ENCODE assay signal across 8 cellular contexts in genomic region chr17:49996495-49997255, GRCh38. TPM values are rescaled to one million over a fixed set of nuclear protein-coding genes. Genes with fewer than 3 reads are reported as not detected.
DNase-seq lines count a peak whose midpoint lies in the region; ATAC-seq and TF ChIP-seq lines count a peak whose summit lies in the region.

No MANE protein-coding gene starts in this region.

- H3K9me3 ChIP-seq in CD4-positive, CD25-positive, alpha-beta regulatory T cell (ENCODE audit: control insufficient read depth in 2 of 2, low read length in 2 of 2) = peaks cover 0 to 5% of the 10 kb centered on the region in 2 experiments
- H3K9me3 ChIP-seq in RWPE2 (ENCODE audit: severe bottlenecking) (no peaks in the 10 kb centered on the region), gastrocnemius medialis (no peaks in the 10 kb centered on the region)

- no peak overlapping the region for H3K4me3 ChIP-seq in CD4-positive, CD25-positive, alpha-beta regulatory T cell (ENCODE audit: low read depth, low read length)
- H3K4me3 ChIP-seq in RWPE2 (ENCODE audit: severe bottlenecking) = peak overlapping the region; percentile 26
- H3K4me3 ChIP-seq in gastrocnemius medialis = peak overlapping the region; percentile 54 to 58 (median 56)

- peaks cover 0 to 44% (median 16%) of the 10 kb centered on the region in 4 donors for H3K4me1 Mint-ChIP-seq in CD4-positive, CD25-positive, alpha-beta regulatory T cell

- H3K36me3 Mint-ChIP-seq in CD4-positive, CD25-positive, alpha-beta regulatory T cell = no peaks in the 10 kb centered on the region

- peak; percentile 96 for TF ChIP-seq CTCF in RWPE2 (IDR thresholded peaks at IDR 0.05; ENCODE audit: poor library complexity, severe bottlenecking)
- peak; percentile 87 to 99 (median 96) for TF ChIP-seq CTCF in gastrocnemius medialis (IDR thresholded peaks at IDR 0.05 in 4 of 5, conservative IDR thresholded peaks at IDR 0.05 in 1 of 5)

- peaks cover 82% of the 10 kb centered on the region for H3K27me3 Mint-ChIP-seq in CD4-positive, CD25-positive, alpha-beta regulatory T cell

- no peak for TF ChIP-seq POLR2A in gastrocnemius medialis (IDR thresholded peaks at IDR 0.05)

- no peak overlapping the region for H3K27ac ChIP-seq in CD4-positive, CD25-positive, alpha-beta regulatory T cell (ENCODE audit: insufficient read depth, low read length, poor library complexity, severe bottlenecking)
- H3K27ac ChIP-seq in RWPE2 (ENCODE audit: poor library complexity, severe bottlenecking) = no peak overlapping the region
- H3K27ac ChIP-seq in gastrocnemius medialis = no peak overlapping the region

- H3K36me3 ChIP-seq in CD4-positive, CD25-positive, alpha-beta regulatory T cell (ENCODE audit: control insufficient read depth, insufficient read depth, low read length) = no peaks in the 10 kb centered on the region
- H3K36me3 ChIP-seq in RWPE2 (ENCODE audit: low read depth) = no peaks in the 10 kb centered on the region
- no peaks in the 10 kb centered on the region for H3K36me3 ChIP-seq in gastrocnemius medialis

- H3K27me3 ChIP-seq in CD4-positive, CD25-positive, alpha-beta regulatory T cell (ENCODE audit: control insufficient read depth, insufficient read depth, low read length) = peaks cover 57% of the 10 kb centered on the region
- H3K27me3 ChIP-seq in RWPE2 (ENCODE audit: insufficient read depth, poor library complexity, severe bottlenecking) = peaks cover 10% of the 10 kb centered on the region
- H3K27me3 ChIP-seq in gastrocnemius medialis = peaks cover 70 to 82% (median 74%) of the 10 kb centered on the region in 3 donors

- intact Hi-C loops in left cardiac atrium (cut with DNase I) = loop anchor here (1.0 to 5.0 kb wide), 5 partner anchors 114 to 429 kb away; no protein-coding TSS in a partner anchor
- intact Hi-C loops in gastrocnemius medialis (cut with DNase I; ENCODE audit: low total_unique reads) = loop anchor here (1.0 to 2.0 kb wide), 2 partner anchors 44 to 428 kb away; no protein-coding TSS in a partner anchor

- peak overlapping the region in 2 of 4 donors; percentile 38 to 63 for H3K4me3 Mint-ChIP-seq in CD4-positive, CD25-positive, alpha-beta regulatory T cell

- peaks cover 0 to 8% (median 0%) of the 10 kb centered on the region in 7 donors for H3K9me3 Mint-ChIP-seq in CD4-positive, CD25-positive, alpha-beta regulatory T cell

- peaks cover 34% of the 10 kb centered on the region for H3K4me1 ChIP-seq in CD4-positive, CD25-positive, alpha-beta regulatory T cell (ENCODE audit: control insufficient read depth, insufficient read depth, low read length, poor library complexity, severe bottlenecking)
- H3K4me1 ChIP-seq in RWPE2 (ENCODE audit: insufficient read depth, poor library complexity, severe bottlenecking) (peaks cover 10% of the 10 kb centered on the region), gastrocnemius medialis (peaks cover 5 to 21% of the 10 kb centered on the region in 2 donors)

- DNase-seq in CD4-positive, CD25-positive, alpha-beta regulatory T cell = peak; percentile 34 to 60 (median 49)
- DNase-seq in HT-29 (ENCODE audit: low spot score) = peak; percentile 63
- DNase-seq in RWPE2 (ENCODE audit: low spot score) = no peak
- DNase-seq in activated naive CD4-positive, alpha-beta T cell treated with Interleukin-2 at 50 U/mL for 16 hours = peak; percentile 73
- DNase-seq in left cardiac atrium = peak; percentile 67
- DNase-seq in gastrocnemius medialis = no peak
- no peak for DNase-seq in HPDE6-E6E7 (ENCODE audit: extremely low spot score)

- H3K27ac Mint-ChIP-seq in CD4-positive, CD25-positive, alpha-beta regulatory T cell = no peak overlapping the region

- in situ Hi-C loops in gastrocnemius medialis (cut with MboI; ENCODE audit: low sequenced_read_pairs in 4 of 4) = loop anchor here (10.0 to 25.0 kb wide), 4 partner anchors 122 to 434 kb away; no protein-coding TSS in a partner anchor

- ATAC-seq in CD4-positive, CD25-positive, alpha-beta regulatory T cell (ENCODE audit: low read depth in 2 of 2) = peak; percentile 52 to 62
- ATAC-seq in RWPE2 (ENCODE audit: low read depth) (peak; percentile 22; the same call in 2 of the 3 replicates), left cardiac atrium (peak; percentile 36 to 51), gastrocnemius medialis (peak; percentile 34 to 51), GM18861 (IDR thresholded peaks at IDR 0.05; ENCODE audit: unreplicated experiment) (no peak)

RNA-seq across cellular contexts. Expression of gene DLX3, which starts 1.7 kb away (rescaled TPM):
- not detected for total RNA-seq in CD4-positive, CD25-positive, alpha-beta regulatory T cell
- under 1 TPM in 2 of 4 donors, not detected in 2; 0.06 to 0.09 TPM for polyA plus RNA-seq in CD4-positive, CD25-positive, alpha-beta regulatory T cell
- total RNA-seq in HT-29 (2014; rRNA removed; shearing (Covaris generic)) = not detected in 2 replicates
- total RNA-seq in left cardiac atrium (under 1 TPM in 1 of 2 donors, not detected in 1; 0.16 TPM), gastrocnemius medialis (not detected)

RNA-seq across cellular contexts. Expression of gene DLX4, which starts 27.7 kb away (rescaled TPM):
- not detected for total RNA-seq in CD4-positive, CD25-positive, alpha-beta regulatory T cell
- not detected for polyA plus RNA-seq in CD4-positive, CD25-positive, alpha-beta regulatory T cell
- total RNA-seq in HT-29 (2014; rRNA removed; shearing (Covaris generic)) = 0.51 and 1.1 TPM in 2 replicates
- total RNA-seq in left cardiac atrium (under 1 TPM; 0.13 to 0.27 TPM), gastrocnemius medialis (not detected)

RNA-seq across cellular contexts. Expression of gene ITGA3, which starts 59.2 kb away (rescaled TPM):
- total RNA-seq in CD4-positive, CD25-positive, alpha-beta regulatory T cell = 14.4 TPM
- 1 to 10 TPM; 1.7 to 3.9 (median 2.7) TPM for polyA plus RNA-seq in CD4-positive, CD25-positive, alpha-beta regulatory T cell
- 218 and 237 TPM in 2 replicates for total RNA-seq in HT-29 (2014; rRNA removed; shearing (Covaris generic))
- 10 to 100 TPM; 26.5 to 35.9 TPM for total RNA-seq in left cardiac atrium
- total RNA-seq in gastrocnemius medialis = 10 to 100 TPM in 3 of 4 donors, 1 to 10 TPM in 1; 5.1 to 25.9 (median 18.4) TPM

Comparison
In these comparisons a context has a peak if more than half of its experiments do, and no peak if none do; other contexts are left out.
1. DNase-seq: peak in CD4-positive, CD25-positive, alpha-beta regulatory T cell (3 of 3), HT-29 (single experiment), activated naive CD4-positive, alpha-beta T cell treated with Interleukin-2 at 50 U/mL for 16 hours (single experiment) and left cardiac atrium (single experiment); none in RWPE2 (single experiment), gastrocnemius medialis (0 of 2) and HPDE6-E6E7 (single experiment).